Comparison of ENCODE assay signal across 26 cellular contexts in the genomic region with DNA sequence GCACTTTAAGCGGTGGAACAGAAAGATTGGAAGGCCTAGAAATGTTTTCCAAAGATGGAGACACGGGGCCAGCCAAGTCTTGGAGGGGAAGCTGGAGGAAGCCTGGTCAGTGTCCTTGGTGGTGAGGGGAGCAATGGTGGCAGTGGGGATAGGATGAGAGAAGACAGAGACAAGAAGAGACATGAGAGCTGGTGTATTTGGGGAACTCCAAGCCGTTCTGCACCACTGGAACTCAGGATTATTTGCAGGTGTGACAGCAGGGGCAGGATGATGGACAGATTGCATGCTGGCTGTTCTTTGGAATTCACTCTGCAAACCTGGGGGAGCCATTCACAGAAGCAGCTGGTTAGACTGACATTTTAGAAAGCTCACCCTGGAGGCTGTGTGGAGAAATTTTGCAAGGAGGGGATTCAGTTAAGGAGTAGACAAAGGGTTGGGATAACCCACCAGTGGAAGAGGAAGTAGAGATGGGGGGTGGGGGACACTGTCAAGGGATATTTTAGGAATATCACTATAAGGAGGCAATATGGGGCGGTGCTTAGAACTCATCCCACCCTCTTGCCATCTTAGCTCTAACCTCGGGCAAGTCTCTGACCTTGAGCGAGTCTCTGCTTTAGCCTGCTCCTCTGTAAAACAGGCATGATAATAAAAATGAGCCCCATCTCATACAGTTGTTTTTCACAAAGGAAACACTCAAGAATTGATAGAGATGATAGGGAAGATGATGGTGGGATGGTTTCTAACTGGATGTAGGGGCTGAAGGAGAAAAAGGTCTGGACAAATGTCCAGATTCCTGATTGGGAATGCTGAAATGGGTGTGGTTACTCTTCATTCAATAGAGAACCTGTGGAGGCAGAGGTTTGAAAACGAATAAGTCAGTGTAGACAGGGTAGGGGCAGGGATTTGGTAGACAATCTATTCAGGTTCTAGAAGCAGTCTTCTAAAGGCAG.
"Had no signal": no experiment of that assay in that cellular context is flagged by ENCODE, and none has a peak within 500 bp of the region (broad histone marks: within the 10 kb centered on the region; RNA-seq: fewer than 3 reads in every experiment).

No MANE protein-coding gene starts in this region.

- H3K4me1 ChIP-seq: esophagus squamous epithelium, parathyroid adenoma, prostate gland, right atrium auricular region, suprapubic skin, vagina had no signal

- H3K27me3 ChIP-seq: esophagus squamous epithelium, right atrium auricular region, suprapubic skin, vagina had no signal

- H3K4me3 Mint-ChIP-seq: effector memory CD8-positive, alpha-beta T cell; memory B cell; naive B cell; natural killer cell treated with Interleukin-12 subunit alpha and Interleukin-12 subunit beta and Interleukin-15 and Interleukin-18, amount 100 ng/mL, for 72 hours; neural crest cell; stimulated activated naive CD8-positive, alpha-beta T cell treated with anti-CD3 and anti-CD28 coated beads, Interleukin-15, amount 100 ng/mL, for 72 hours had no signal

- H2AFZ ChIP-seq: parathyroid adenoma had no signal

- H3K4me3 ChIP-seq: esophagus squamous epithelium, lung, mucosa of descending colon, prostate gland, right atrium auricular region, smooth muscle cell, suprapubic skin, vagina had no signal

- H3K27ac ChIP-seq: esophagus squamous epithelium, parathyroid adenoma, prostate gland, right atrium auricular region, suprapubic skin, vagina had no signal

- DNase-seq: cortex of kidney; effector memory CD8-positive, alpha-beta T cell; erythroblast; esophagus squamous epithelium; foreskin melanocyte; kidney; mucosa of descending colon; naive B cell; stimulated activated CD4-positive, alpha-beta T cell treated with anti-CD3 and anti-CD28 coated beads, Interleukin-12 subunit alpha, Interleukin-12 subunit beta, amount 100 ng/mL, for 4 hours; stimulated activated CD4-positive, alpha-beta T cell treated with anti-CD3 and anti-CD28 coated beads, Interleukin-1b, Interleukin-23, amount 100 ng/mL, for 48 hours; stimulated activated CD4-positive, alpha-beta T cell treated with anti-CD3 and anti-CD28 coated beads, Interleukin-4, amount 100 ng/mL, for 1 hour; stimulated activated CD8-positive, alpha-beta memory T cell treated with anti-CD3 and anti-CD28 coated beads, Interleukin-4, amount 100 ng/mL, for 48 hours; stimulated activated naive CD4-positive, alpha-beta T cell; stimulated activated naive CD8-positive, alpha-beta T cell treated with anti-CD3 and anti-CD28 coated beads, Interleukin-15, amount 100 ng/mL, for 72 hours; trophoblast cell had no signal

- H3K4me2 ChIP-seq: smooth muscle cell had no signal

- H3K9me3 Mint-ChIP-seq: memory B cell; natural killer cell treated with Interleukin-12 subunit alpha and Interleukin-12 subunit beta and Interleukin-15 and Interleukin-18, amount 100 ng/mL, for 72 hours; neural crest cell; stimulated activated naive CD8-positive, alpha-beta T cell treated with anti-CD3 and anti-CD28 coated beads, Interleukin-15, amount 100 ng/mL, for 72 hours had no signal

- H3K36me3 Mint-ChIP-seq: memory B cell; naive B cell; natural killer cell treated with Interleukin-12 subunit alpha and Interleukin-12 subunit beta and Interleukin-15 and Interleukin-18, amount 100 ng/mL, for 72 hours had no signal

- H3K27me3 Mint-ChIP-seq: effector memory CD8-positive, alpha-beta T cell; natural killer cell treated with Interleukin-12 subunit alpha and Interleukin-12 subunit beta and Interleukin-15 and Interleukin-18, amount 100 ng/mL, for 72 hours; stimulated activated naive CD8-positive, alpha-beta T cell treated with anti-CD3 and anti-CD28 coated beads, Interleukin-15, amount 100 ng/mL, for 72 hours had no signal

- H3K36me3 ChIP-seq: esophagus squamous epithelium, prostate gland, right atrium auricular region, suprapubic skin, vagina had no signal

- H3K9me3 ChIP-seq: esophagus squamous epithelium, mucosa of descending colon, prostate gland, right atrium auricular region, suprapubic skin, vagina had no signal

- ATAC-seq: effector memory CD8-positive, alpha-beta T cell; natural killer cell treated with Interleukin-12 subunit alpha and Interleukin-12 subunit beta and Interleukin-15 and Interleukin-18, amount 100 ng/mL, for 72 hours; sciatic nerve; stimulated activated naive CD8-positive, alpha-beta T cell treated with anti-CD3 and anti-CD28 coated beads, Interleukin-15, amount 100 ng/mL, for 72 hours had no signal

- H3K4me1 Mint-ChIP-seq: memory B cell; naive B cell; stimulated activated naive CD8-positive, alpha-beta T cell treated with anti-CD3 and anti-CD28 coated beads, Interleukin-15, amount 100 ng/mL, for 72 hours had no signal

- H3K27ac Mint-ChIP-seq: effector memory CD8-positive, alpha-beta T cell; memory B cell; naive B cell; natural killer cell treated with Interleukin-12 subunit alpha and Interleukin-12 subunit beta and Interleukin-15 and Interleukin-18, amount 100 ng/mL, for 72 hours; stimulated activated naive CD8-positive, alpha-beta T cell treated with anti-CD3 and anti-CD28 coated beads, Interleukin-15, amount 100 ng/mL, for 72 hours had no signal

- H3K9ac ChIP-seq: parathyroid adenoma had no signal
